ENCODE assay signal across 8 cellular contexts in the genomic region with DNA sequence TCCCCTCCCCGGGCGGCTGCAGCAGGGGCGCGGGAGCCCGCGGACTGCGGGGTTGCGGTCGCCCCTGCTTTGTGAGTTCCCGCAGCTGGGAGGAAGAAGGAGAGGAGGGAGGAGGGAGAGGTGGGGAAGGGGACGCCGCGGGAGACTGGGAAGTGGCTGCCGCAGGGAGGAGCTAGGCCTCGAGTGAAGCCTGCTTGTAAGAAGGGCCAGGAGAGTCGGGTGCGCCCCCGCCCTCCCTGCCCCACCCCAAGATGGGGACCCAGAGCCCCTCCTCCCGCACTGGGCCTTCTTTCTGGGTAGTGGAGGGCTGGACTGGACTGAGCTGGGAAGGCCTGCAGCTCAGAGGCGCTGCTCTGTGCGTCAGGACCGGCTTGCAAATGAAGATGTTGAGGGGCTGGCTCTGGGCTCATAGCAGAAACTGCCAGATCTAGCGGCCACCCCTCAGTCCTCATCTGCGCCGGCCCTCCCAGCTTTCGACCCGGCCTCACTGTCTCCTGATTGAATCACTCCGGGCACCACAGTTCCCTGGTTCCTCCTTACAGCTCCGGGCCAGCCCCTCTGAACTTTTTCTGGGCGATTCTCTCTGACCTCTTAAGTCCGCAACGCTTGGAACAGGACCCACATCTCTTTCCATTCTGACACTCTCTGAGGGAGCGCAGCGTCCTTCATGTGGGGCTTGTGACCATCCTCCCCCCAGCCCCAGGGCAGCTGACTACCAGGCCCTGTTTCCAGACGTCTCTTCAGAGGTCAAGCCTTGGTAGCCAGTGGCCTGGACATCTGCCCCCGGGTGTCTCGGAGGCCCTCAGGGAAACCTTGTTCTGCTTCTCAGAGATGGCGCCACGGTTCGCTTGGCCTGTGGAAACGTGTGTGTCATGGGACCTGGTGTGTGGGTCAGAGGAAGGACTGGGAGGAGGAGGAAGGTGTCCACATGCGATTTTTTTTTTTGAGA. TPM values are rescaled to one million over a fixed set of nuclear protein-coding genes. Genes with fewer than 3 reads are reported as not detected.
DNase-seq lines count a peak whose midpoint lies in the region; TF ChIP-seq lines count a peak whose summit lies in the region.

No MANE protein-coding gene starts in this region.

- no peaks in the 10 kb centered on the region for H3K79me2 ChIP-seq in neural cell (replicated peaks; ENCODE audit: insufficient read depth, low read length)

- no peaks in the 10 kb centered on the region for H3K36me3 ChIP-seq in neural cell (ENCODE audit: insufficient read depth, low read length)

- TF ChIP-seq RAD21 in neural cell (conservative IDR thresholded peaks at IDR 0.05): no peak

- H3K36me3 Mint-ChIP-seq in activated naive CD4-positive, alpha-beta T cell treated with anti-CD3 and anti-CD28 coated beads, Interleukin-2, amount 50 U/mL, for 24 hours: no peaks in the 10 kb centered on the region

- H3K27ac ChIP-seq in neural cell (ENCODE audit: low read length): peak overlapping the region; percentile 90

- H3K27ac Mint-ChIP-seq in activated naive CD4-positive, alpha-beta T cell treated with anti-CD3 and anti-CD28 coated beads, Interleukin-2, amount 50 U/mL, for 24 hours: peak overlapping the region; percentile 70

- TF ChIP-seq CTCF in NB4 (IDR thresholded peaks at IDR 0.05; ENCODE audit: low read depth, low read length) (no peak), neural cell (IDR thresholded peaks at IDR 0.05; ENCODE audit: poor library complexity, severe bottlenecking) (no peak)

- H3K4me3 ChIP-seq in NB4 (ENCODE audit: low read depth, low read length): peak overlapping the region; percentile 46
- H3K4me3 ChIP-seq in neural cell (ENCODE audit: low read length): peak overlapping the region; percentile 78

- peak overlapping the region; percentile 88 for H2AFZ ChIP-seq in neural cell (ENCODE audit: low read depth, low read length)

- TF ChIP-seq POLR2A in NB4 (IDR thresholded peaks at IDR 0.05; ENCODE audit: extremely low read depth, insufficient read length): no peak

- TF ChIP-seq EP300 in neural cell (conservative IDR thresholded peaks at IDR 0.05; ENCODE audit: poor library complexity, severe bottlenecking): no peak

- peak overlapping the region; percentile 55 for H3K4me2 ChIP-seq in neural cell (ENCODE audit: low read length)

- H3K9me2 ChIP-seq in neural cell (ENCODE audit: insufficient read depth, low read length): no peaks in the 10 kb centered on the region

- peak overlapping the region; percentile 78 for H3K4me3 Mint-ChIP-seq in activated naive CD4-positive, alpha-beta T cell treated with anti-CD3 and anti-CD28 coated beads, Interleukin-2, amount 50 U/mL, for 24 hours

- no peaks in the 10 kb centered on the region for H4K20me1 ChIP-seq in neural cell (ENCODE audit: insufficient read depth)

- DNase-seq in NCI-H2081 (lab: John Stamatoyannopoulos, UW): peak; percentile 33 to 62
- no peak for DNase-seq in NCI-H2081 treated with DMSO at 0.1 percent for 48 hours (lab: John Stamatoyannopoulos, UW)
- peak; percentile 75 for DNase-seq in NB4 (ENCODE audit: low read depth)
- DNase-seq in glomerular visceral epithelial cell (ENCODE audit: extremely low spot score): peak; percentile 38
- DNase-seq in SKM-1 treated with dmso at 0.1 percent for 144 hours (lab: John Stamatoyannopoulos, UW; ENCODE audit: unreplicated experiment): no peak
- DNase-seq in NCI-H446 treated with DMSO at 0.1 percent for 48 hours (lab: John Stamatoyannopoulos, UW): no peak

- peak overlapping the region; percentile 97 for H3K9ac ChIP-seq in neural cell (ENCODE audit: low read length)

- H3K27me3 Mint-ChIP-seq in activated naive CD4-positive, alpha-beta T cell treated with anti-CD3 and anti-CD28 coated beads, Interleukin-2, amount 50 U/mL, for 24 hours: no peaks in the 10 kb centered on the region

- H3F3A ChIP-seq in neural cell (ENCODE audit: insufficient read depth, low read length, poor library complexity, severe bottlenecking): peaks cover 3% of the 10 kb centered on the region

- H3K9me3 Mint-ChIP-seq in activated naive CD4-positive, alpha-beta T cell treated with anti-CD3 and anti-CD28 coated beads, Interleukin-2, amount 50 U/mL, for 24 hours: no peaks in the 10 kb centered on the region

- no peaks in the 10 kb centered on the region for H3K27me3 ChIP-seq in neural cell (ENCODE audit: insufficient read depth, low read depth, low read length)

- peaks cover 12% of the 10 kb centered on the region for H3K4me1 Mint-ChIP-seq in activated naive CD4-positive, alpha-beta T cell treated with anti-CD3 and anti-CD28 coated beads, Interleukin-2, amount 50 U/mL, for 24 hours

- H3K9me3 ChIP-seq in neural cell (ENCODE audit: low read length): no peaks in the 10 kb centered on the region

TF ChIP-seq in neural cell, 6 proteins besides CTCF, POLR2A, EP300 and RAD21:
- TF ChIP-seq MXI1 (conservative IDR thresholded peaks at IDR 0.05; ENCODE audit: poor library complexity, severe bottlenecking): no peak
- TF ChIP-seq POLR2AphosphoS5 (IDR thresholded peaks at IDR 0.05): no peak
- TF ChIP-seq SMC3 (conservative IDR thresholded peaks at IDR 0.05; ENCODE audit: poor library complexity): peak; percentile 53
- TF ChIP-seq TAF1 (IDR thresholded peaks at IDR 0.05; ENCODE audit: low read depth): no peak
- no peak for TF ChIP-seq REST (IDR thresholded peaks at IDR 0.05; ENCODE audit: borderline replicate concordance)
- TF ChIP-seq EZH2 (IDR thresholded peaks at IDR 0.05; ENCODE audit: borderline replicate concordance, insufficient read depth, low read length, poor library complexity, severe bottlenecking): no peak

RNA-seq across cellular contexts. Expression of gene SERPINH1, which starts 21.9 kb away (rescaled TPM):
- 16.1 and 17.0 TPM in 2 replicates for polyA plus RNA-seq in neural cell
- polyA minus RNA-seq in neural cell: 4.9 TPM in 2 replicates

RNA-seq across cellular contexts. Expression of gene GDPD5, which starts 58.2 kb away (rescaled TPM):
- polyA plus RNA-seq in neural cell: 19.2 and 32.3 TPM in 2 replicates
- 36.0 and 45.5 TPM in 2 replicates for polyA minus RNA-seq in neural cell

Comparison
In these comparisons a context has a peak if more than half of its experiments do, and no peak if none do; other contexts are left out.
1. DNase-seq: peak in NCI-H2081 (2 of 2), NB4 (single experiment) and glomerular visceral epithelial cell (single experiment); none in NCI-H2081 treated with DMSO at 0.1 percent for 48 hours (single experiment), SKM-1 treated with dmso at 0.1 percent for 144 hours (single experiment) and NCI-H446 treated with DMSO at 0.1 percent for 48 hours (single experiment).